8 cellular contexts compared by ENCODE assay signal in genomic region chr22:29799217-29799680, GRCh38. TPM values are rescaled to one million over a fixed set of nuclear protein-coding genes. Genes with fewer than 3 reads are reported as not detected.
DNase-seq lines count a peak whose midpoint lies in the region; ATAC-seq lines count a peak whose summit lies in the region.

No MANE protein-coding gene starts in this region.

- no peaks in the 10 kb centered on the region for H3K27me3 Mint-ChIP-seq in stimulated activated naive CD8-positive, alpha-beta T cell treated with anti-CD3 and anti-CD28 coated beads, Interleukin-15, Interleukin-2, amounts not matched to agents 100 ng/mL and 50 ng/mL, for 24 hours
- H3K27me3 Mint-ChIP-seq in activated naive CD4-positive, alpha-beta T cell treated with anti-CD3 and anti-CD28 coated beads, Interleukin-2, amount 10 ng/mL, durations not matched to agents 7 days and 5 days, result no peaks in the 10 kb centered on the region
- no peaks in the 10 kb centered on the region for H3K27me3 Mint-ChIP-seq in activated naive CD8-positive, alpha-beta T cell treated with anti-CD3 and anti-CD28 coated beads, Interleukin-2, amount 50 U/mL, for 24 hours

- H3K9me3 Mint-ChIP-seq in stimulated activated naive CD8-positive, alpha-beta T cell treated with anti-CD3 and anti-CD28 coated beads, Interleukin-15, Interleukin-2, amounts not matched to agents 100 ng/mL and 50 ng/mL, for 24 hours, result no peaks in the 10 kb centered on the region
- H3K9me3 Mint-ChIP-seq in activated naive CD4-positive, alpha-beta T cell treated with anti-CD3 and anti-CD28 coated beads, Interleukin-2, amount 10 ng/mL, durations not matched to agents 7 days and 5 days, result no peaks in the 10 kb centered on the region
- H3K9me3 Mint-ChIP-seq in activated naive CD8-positive, alpha-beta T cell treated with anti-CD3 and anti-CD28 coated beads, Interleukin-2, amount 50 U/mL, for 24 hours, result no peaks in the 10 kb centered on the region

- peaks cover 51% of the 10 kb centered on the region for H3K36me3 Mint-ChIP-seq in stimulated activated naive CD8-positive, alpha-beta T cell treated with anti-CD3 and anti-CD28 coated beads, Interleukin-15, Interleukin-2, amounts not matched to agents 100 ng/mL and 50 ng/mL, for 24 hours (ENCODE audit: low read depth)
- H3K36me3 Mint-ChIP-seq in activated naive CD4-positive, alpha-beta T cell treated with anti-CD3 and anti-CD28 coated beads, Interleukin-2, amount 10 ng/mL, durations not matched to agents 7 days and 5 days, result peaks cover 50% of the 10 kb centered on the region
- H3K36me3 Mint-ChIP-seq in activated naive CD8-positive, alpha-beta T cell treated with anti-CD3 and anti-CD28 coated beads, Interleukin-2, amount 50 U/mL, for 24 hours (ENCODE audit: low read depth), result peaks cover 23% of the 10 kb centered on the region

- H3K27ac ChIP-seq in right cardiac atrium (ENCODE audit: low read length), result peak overlapping the region; percentile 81

- H3K27ac Mint-ChIP-seq in stimulated activated naive CD8-positive, alpha-beta T cell treated with anti-CD3 and anti-CD28 coated beads, Interleukin-15, Interleukin-2, amounts not matched to agents 100 ng/mL and 50 ng/mL, for 24 hours, result peak overlapping the region; percentile 28
- H3K27ac Mint-ChIP-seq in activated naive CD4-positive, alpha-beta T cell treated with anti-CD3 and anti-CD28 coated beads, Interleukin-2, amount 10 ng/mL, durations not matched to agents 7 days and 5 days, result no peak overlapping the region
- H3K27ac Mint-ChIP-seq in activated naive CD8-positive, alpha-beta T cell treated with anti-CD3 and anti-CD28 coated beads, Interleukin-2, amount 50 U/mL, for 24 hours, result no peak overlapping the region

- peaks cover 8% of the 10 kb centered on the region for H3K4me1 Mint-ChIP-seq in stimulated activated naive CD8-positive, alpha-beta T cell treated with anti-CD3 and anti-CD28 coated beads, Interleukin-15, Interleukin-2, amounts not matched to agents 100 ng/mL and 50 ng/mL, for 24 hours (ENCODE audit: low read depth)
- peaks cover 20% of the 10 kb centered on the region for H3K4me1 Mint-ChIP-seq in activated naive CD4-positive, alpha-beta T cell treated with anti-CD3 and anti-CD28 coated beads, Interleukin-2, amount 10 ng/mL, durations not matched to agents 7 days and 5 days
- H3K4me1 Mint-ChIP-seq in activated naive CD8-positive, alpha-beta T cell treated with anti-CD3 and anti-CD28 coated beads, Interleukin-2, amount 50 U/mL, for 24 hours, result peaks cover 12% of the 10 kb centered on the region

- intact Hi-C loops in right cardiac atrium (cut with DNase I), result no loop called here

- peaks cover 14% of the 10 kb centered on the region for H3K4me1 ChIP-seq in right cardiac atrium (ENCODE audit: control insufficient read depth, insufficient read depth, low read length)

- ATAC-seq in stimulated activated naive CD8-positive, alpha-beta T cell treated with anti-CD3 and anti-CD28 coated beads, Interleukin-15, Interleukin-2, amounts not matched to agents 100 U/mL and 50 U/mL, for 24 hours, result no peak
- ATAC-seq in right cardiac atrium, result peak; percentile 97 to 98
- no peak for ATAC-seq in GM21447 (IDR thresholded peaks at IDR 0.05; ENCODE audit: unreplicated experiment)
- ATAC-seq in activated naive CD8-positive, alpha-beta T cell treated with anti-CD3 and anti-CD28 coated beads, Interleukin-2, amount 50 U/mL, for 24 hours, result no peak

- CTCF ChIA-PET in activated naive CD4-positive, alpha-beta T cell treated with anti-CD3 and anti-CD28 coated beads, Interleukin-2, amount 10 ng/mL, durations not matched to agents 7 days and 5 days (lab: Charles Lee), result no interaction called here

- no peaks in the 10 kb centered on the region for H3K9me3 ChIP-seq in right cardiac atrium (ENCODE audit: control insufficient read depth, low read length)

- H3K4me3 Mint-ChIP-seq in stimulated activated naive CD8-positive, alpha-beta T cell treated with anti-CD3 and anti-CD28 coated beads, Interleukin-15, Interleukin-2, amounts not matched to agents 100 ng/mL and 50 ng/mL, for 24 hours, result no peak overlapping the region
- H3K4me3 Mint-ChIP-seq in activated naive CD4-positive, alpha-beta T cell treated with anti-CD3 and anti-CD28 coated beads, Interleukin-2, amount 10 ng/mL, durations not matched to agents 7 days and 5 days, result no peak overlapping the region
- no peak overlapping the region for H3K4me3 Mint-ChIP-seq in activated naive CD8-positive, alpha-beta T cell treated with anti-CD3 and anti-CD28 coated beads, Interleukin-2, amount 50 U/mL, for 24 hours

- 25% methylated on average over 8 of the region's 8 CpGs for WGBS in right cardiac atrium

- no peaks in the 10 kb centered on the region for H3K27me3 ChIP-seq in right cardiac atrium (ENCODE audit: control insufficient read depth, insufficient read depth)

- H3K4me3 ChIP-seq in right cardiac atrium (ENCODE audit: low read length), result no peak overlapping the region

- DNase-seq in stimulated activated naive CD8-positive, alpha-beta T cell treated with anti-CD3 and anti-CD28 coated beads, Interleukin-15, Interleukin-2, amounts not matched to agents 100 U/mL and 50 U/mL, for 24 hours, result no peak
- DNase-seq in amniotic epithelial cell (ENCODE audit: low read depth), result peak; percentile 97
- DNase-seq in right cardiac atrium, result peak; percentile 94 to 96 (median 94)
- DNase-seq in smooth muscle cell of the brain vasculature (ENCODE audit: low read depth, low spot score), result peak; percentile 4
- no peak for DNase-seq in activated naive CD4-positive, alpha-beta T cell treated with anti-CD3 and anti-CD28 coated beads, Interleukin-2, amount 10 ng/mL, durations not matched to agents 7 days and 5 days
- no peak for DNase-seq in activated naive CD8-positive, alpha-beta T cell treated with anti-CD3 and anti-CD28 coated beads, Interleukin-2, amount 50 U/mL, for 24 hours

RNA-seq across cellular contexts. Expression of gene UQCR10, which starts 32.1 kb away (rescaled TPM):
- 100 to 1,000 TPM; 216 to 307 (median 277) TPM for total RNA-seq in right cardiac atrium
- polyA plus RNA-seq in right cardiac atrium, result 768 TPM

RNA-seq across cellular contexts. Expression of gene ZMAT5, which starts 32.4 kb away (rescaled TPM):
- total RNA-seq in right cardiac atrium, result 10 to 100 TPM; 21.2 to 28.6 (median 23.8) TPM
- 34.0 TPM for polyA plus RNA-seq in right cardiac atrium

RNA-seq across cellular contexts. Expression of gene ASCC2, which starts 38.8 kb away (rescaled TPM):
- 10 to 100 TPM; 31.2 to 41.4 (median 40.2) TPM for total RNA-seq in right cardiac atrium
- polyA plus RNA-seq in right cardiac atrium, result 29.2 TPM

Comparison
In these comparisons a context has a peak if more than half of its experiments do, and no peak if none do; other contexts are left out.
1. ATAC-seq: peak in right cardiac atrium (2 of 2); none in stimulated activated naive CD8-positive, alpha-beta T cell treated with anti-CD3 and anti-CD28 coated beads, Interleukin-15, Interleukin-2, amounts not matched to agents 100 U/mL and 50 U/mL, for 24 hours (single experiment), GM21447 (single experiment) and activated naive CD8-positive, alpha-beta T cell treated with anti-CD3 and anti-CD28 coated beads, Interleukin-2, amount 50 U/mL, for 24 hours (single experiment).
2. DNase-seq: peak in amniotic epithelial cell (single experiment), right cardiac atrium (3 of 3) and smooth muscle cell of the brain vasculature (single experiment); none in stimulated activated naive CD8-positive, alpha-beta T cell treated with anti-CD3 and anti-CD28 coated beads, Interleukin-15, Interleukin-2, amounts not matched to agents 100 U/mL and 50 U/mL, for 24 hours (single experiment), activated naive CD4-positive, alpha-beta T cell treated with anti-CD3 and anti-CD28 coated beads, Interleukin-2, amount 10 ng/mL, durations not matched to agents 7 days and 5 days (single experiment) and activated naive CD8-positive, alpha-beta T cell treated with anti-CD3 and anti-CD28 coated beads, Interleukin-2, amount 50 U/mL, for 24 hours (single experiment).